ENCODE assay signal across 31 cellular contexts in the genomic region with DNA sequence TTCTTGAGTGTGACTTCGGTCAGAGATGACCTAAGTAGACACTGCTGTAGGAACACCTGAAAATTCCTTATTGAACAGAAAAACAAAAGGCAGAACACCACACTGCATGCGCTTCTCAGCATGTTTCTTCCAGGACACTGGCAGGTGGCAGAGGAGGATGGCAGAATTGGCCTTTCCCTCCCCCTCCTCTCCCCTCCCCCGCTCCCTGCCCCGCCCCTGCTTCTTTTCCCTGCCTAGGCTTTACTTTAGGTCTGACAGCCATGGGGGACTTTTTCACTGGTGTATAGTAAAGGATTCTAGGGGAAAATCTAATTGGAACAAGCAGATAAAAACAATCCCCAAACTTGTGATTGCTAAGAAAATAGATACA.
DNase-seq lines count a peak whose midpoint lies in the region; ATAC-seq and TF ChIP-seq lines count a peak whose summit lies in the region.
"Had no signal": no experiment of that assay in that cellular context is flagged by ENCODE, and none has a peak within 500 bp of the region (broad histone marks: within the 10 kb centered on the region; RNA-seq: fewer than 3 reads in every experiment).

No MANE protein-coding gene starts in this region.

- H3K36me3 Mint-ChIP-seq in activated CD4-positive, alpha-beta memory T cell treated with anti-CD3 and anti-CD28 coated beads for 36 hours, result peaks cover 18% of the 10 kb centered on the region
- peaks cover 37% of the 10 kb centered on the region for H3K36me3 Mint-ChIP-seq in activated CD4-positive, alpha-beta memory T cell treated with anti-CD3 and anti-CD28 coated beads, Interleukin-2, amount 10 ng/mL, durations not matched to agents 7 days and 5 days (ENCODE audit: low read depth)
- H3K36me3 Mint-ChIP-seq in brain, result peaks cover 29% of the 10 kb centered on the region

- H3K27ac Mint-ChIP-seq in activated CD4-positive, alpha-beta memory T cell treated with anti-CD3 and anti-CD28 coated beads for 36 hours, result peak overlapping the region; percentile 35
- H3K27ac Mint-ChIP-seq in activated CD4-positive, alpha-beta memory T cell treated with anti-CD3 and anti-CD28 coated beads, Interleukin-2, amount 10 ng/mL, durations not matched to agents 7 days and 5 days, result no peak overlapping the region
- peak overlapping the region in 3 of 5 experiments; percentile 53 to 72 (median 54) for H3K27ac Mint-ChIP-seq in brain
- H3K27ac Mint-ChIP-seq: activated naive CD8-positive, alpha-beta T cell treated with anti-CD3 and anti-CD28 coated beads for 36 hours; progenitor cell of endocrine pancreas; T-cell had no signal

- H3K4me3 Mint-ChIP-seq in activated CD4-positive, alpha-beta memory T cell treated with anti-CD3 and anti-CD28 coated beads for 36 hours, result no peak overlapping the region
- H3K4me3 Mint-ChIP-seq in activated CD4-positive, alpha-beta memory T cell treated with anti-CD3 and anti-CD28 coated beads, Interleukin-2, amount 10 ng/mL, durations not matched to agents 7 days and 5 days, result no peak overlapping the region
- no peak overlapping the region for H3K4me3 Mint-ChIP-seq in brain
- H3K4me3 Mint-ChIP-seq: activated naive CD8-positive, alpha-beta T cell treated with anti-CD3 and anti-CD28 coated beads for 36 hours; CD8-positive, alpha-beta memory T cell; T-cell had no signal

- H3K27me3 Mint-ChIP-seq in activated CD4-positive, alpha-beta memory T cell treated with anti-CD3 and anti-CD28 coated beads for 36 hours, result no peaks in the 10 kb centered on the region
- no peaks in the 10 kb centered on the region for H3K27me3 Mint-ChIP-seq in activated CD4-positive, alpha-beta memory T cell treated with anti-CD3 and anti-CD28 coated beads, Interleukin-2, amount 10 ng/mL, durations not matched to agents 7 days and 5 days
- H3K27me3 Mint-ChIP-seq in brain, result no peaks in the 10 kb centered on the region
- H3K27me3 Mint-ChIP-seq: activated naive CD8-positive, alpha-beta T cell treated with anti-CD3 and anti-CD28 coated beads for 36 hours; CD8-positive, alpha-beta memory T cell; T-cell had no signal

- H3K4me1 Mint-ChIP-seq in activated CD4-positive, alpha-beta memory T cell treated with anti-CD3 and anti-CD28 coated beads for 36 hours (ENCODE audit: low read depth), result peaks cover 6% of the 10 kb centered on the region
- no peaks in the 10 kb centered on the region for H3K4me1 Mint-ChIP-seq in activated CD4-positive, alpha-beta memory T cell treated with anti-CD3 and anti-CD28 coated beads, Interleukin-2, amount 10 ng/mL, durations not matched to agents 7 days and 5 days
- peaks cover 61% of the 10 kb centered on the region for H3K4me1 Mint-ChIP-seq in brain
- H3K4me1 Mint-ChIP-seq: CD8-positive, alpha-beta memory T cell had no signal

- no peaks in the 10 kb centered on the region for H3K4me1 ChIP-seq in thymus (ENCODE audit: control insufficient read depth, insufficient read depth, low read length)
- H3K4me1 ChIP-seq: ascending aorta, lower lobe of right lung, Peyer's patch, testis had no signal

- no peaks in the 10 kb centered on the region for H3K27me3 ChIP-seq in thymus (ENCODE audit: control insufficient read depth, insufficient read depth)
- H3K27me3 ChIP-seq: ascending aorta, dorsolateral prefrontal cortex, neutrophil, Peyer's patch, SJSA1, testis had no signal

- H3K36me3 ChIP-seq in thymus (ENCODE audit: control insufficient read depth, insufficient read depth), result peaks cover 3% of the 10 kb centered on the region

- POLR2A ChIA-PET in activated CD4-positive, alpha-beta memory T cell treated with anti-CD3 and anti-CD28 coated beads for 36 hours (lab: Charles Lee), result no interaction called here
- POLR2A ChIA-PET in activated CD4-positive, alpha-beta memory T cell treated with anti-CD3 and anti-CD28 coated beads, Interleukin-2, amount 10 ng/mL, durations not matched to agents 7 days and 5 days (lab: Charles Lee), result no interaction called here

- no peaks in the 10 kb centered on the region for H3K9me3 ChIP-seq in thymus (ENCODE audit: control insufficient read depth)
- H3K9me3 ChIP-seq: ascending aorta, lower lobe of right lung, neutrophil, Peyer's patch, SJSA1, testis had no signal

- WGBS in thymus, result 79% methylated on average over 4 of the region's 4 CpGs

- H3K4me3 ChIP-seq in thymus (ENCODE audit: low read length), result no peak overlapping the region
- no peak overlapping the region for H3K4me3 ChIP-seq in coronary artery
- H3K4me3 ChIP-seq: ascending aorta, dorsolateral prefrontal cortex, GM12878, lower lobe of right lung, Peyer's patch, SJSA1, testis had no signal

- no peaks in the 10 kb centered on the region for H3K9me3 Mint-ChIP-seq in activated CD4-positive, alpha-beta memory T cell treated with anti-CD3 and anti-CD28 coated beads for 36 hours
- no peaks in the 10 kb centered on the region for H3K9me3 Mint-ChIP-seq in activated CD4-positive, alpha-beta memory T cell treated with anti-CD3 and anti-CD28 coated beads, Interleukin-2, amount 10 ng/mL, durations not matched to agents 7 days and 5 days
- peaks cover 0 to 2% (median 0%) of the 10 kb centered on the region in 5 experiments for H3K9me3 Mint-ChIP-seq in brain
- H3K9me3 Mint-ChIP-seq: activated naive CD8-positive, alpha-beta T cell treated with anti-CD3 and anti-CD28 coated beads for 36 hours; CD8-positive, alpha-beta memory T cell; T-cell had no signal

- TF ChIP-seq CTCF in brain (conservative IDR thresholded peaks at IDR 0.05) (no peak), coronary artery (IDR thresholded peaks at IDR 0.05) (no peak)

- CTCF ChIA-PET in activated CD4-positive, alpha-beta memory T cell treated with anti-CD3 and anti-CD28 coated beads for 36 hours (lab: Charles Lee), result no interaction called here
- CTCF ChIA-PET in activated CD4-positive, alpha-beta memory T cell treated with anti-CD3 and anti-CD28 coated beads, Interleukin-2, amount 10 ng/mL, durations not matched to agents 7 days and 5 days (lab: Charles Lee), result no interaction called here

- no peak for DNase-seq in activated CD4-positive, alpha-beta memory T cell treated with anti-CD3 and anti-CD28 coated beads for 36 hours
- DNase-seq in activated CD4-positive, alpha-beta memory T cell treated with anti-CD3 and anti-CD28 coated beads, Interleukin-2, amount 10 ng/mL, durations not matched to agents 7 days and 5 days, result no peak
- DNase-seq in iPS-NIHi7 (ENCODE audit: extremely low spot score) (peak; percentile 52), coronary artery (ENCODE audit: low spot score) (no peak)
- DNase-seq in stimulated activated naive CD4-positive, alpha-beta T cell (lab: John Stamatoyannopoulos, UW), result no peak
- DNase-seq: 8988T; activated CD4-positive, alpha-beta T cell treated with anti-CD3 and anti-CD28 coated beads, Interleukin-2, amount 50 U/mL, for 48 hours; activated naive CD8-positive, alpha-beta T cell treated with anti-CD3 and anti-CD28 coated beads for 36 hours; CD8-positive, alpha-beta memory T cell; central memory CD4-positive, alpha-beta T cell; DMS 273 treated with DMSO at 0.1 percent for 48 hours; dorsolateral prefrontal cortex; EL; GOT3; lower lobe of right lung; NCI-H1105; NCI-H187 treated with DMSO at 0.1 percent for 48 hours; Peyer's patch; stimulated activated naive CD4-positive, alpha-beta T cell treated with Interleukin-2 at 50 U/mL for 16 hours; T-cell; testis had no signal

- peak overlapping the region; percentile 43 for H3K27ac ChIP-seq in thymus (ENCODE audit: low read depth)
- no peak overlapping the region for H3K27ac ChIP-seq in coronary artery
- H3K27ac ChIP-seq: ascending aorta, dorsolateral prefrontal cortex, lower lobe of right lung, neutrophil, Peyer's patch, SJSA1, testis had no signal

- ATAC-seq in HG02763 (IDR thresholded peaks at IDR 0.05; ENCODE audit: unreplicated experiment), result no peak
- ATAC-seq: activated CD4-positive, CD25-positive, alpha-beta regulatory T cell treated with anti-CD3 and anti-CD28 coated beads, Interleukin-2, amount 50 U/mL, for 24 hours; GM12878; lower lobe of right lung; sciatic nerve had no signal

- intact Hi-C loops in activated CD4-positive, alpha-beta memory T cell treated with anti-CD3 and anti-CD28 coated beads for 36 hours (cut with micrococcal nuclease), result no loop called here
